11 cellular contexts compared by ENCODE assay signal in the genomic region with DNA sequence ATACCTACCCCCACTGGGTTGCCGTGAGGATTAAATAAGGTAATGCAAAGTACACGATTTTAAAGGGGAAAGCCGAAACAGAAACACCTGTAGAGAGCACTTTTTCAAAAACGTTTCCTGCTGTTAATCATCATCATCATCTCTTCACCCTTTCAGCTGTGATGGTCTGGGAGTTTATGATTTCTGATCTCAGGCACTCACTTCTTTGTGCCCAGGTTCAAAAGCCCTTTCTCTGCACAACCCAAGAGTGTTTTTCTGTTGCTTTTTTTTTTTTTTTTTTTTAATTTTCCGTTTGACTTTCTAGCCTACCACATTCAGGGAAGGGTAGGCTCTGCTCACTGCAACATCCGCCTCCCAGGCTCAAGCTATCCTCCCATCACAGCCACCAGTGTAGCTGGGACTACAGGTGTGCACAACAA. TPM values are rescaled to one million over a fixed set of nuclear protein-coding genes. Genes with fewer than 3 reads are reported as not detected.
A peak's percentile ranks its signal among the peaks of the same experiment; 100 is the strongest.
DNase-seq lines count a peak whose midpoint lies in the region; ATAC-seq, FAIRE-seq and TF ChIP-seq lines count a peak whose summit lies in the region.
"Had no signal": no experiment of that assay in that cellular context is flagged by ENCODE, and none has a peak within 500 bp of the region (broad histone marks: within the 10 kb centered on the region; RNA-seq: fewer than 3 reads in every experiment).

No MANE protein-coding gene starts in this region.

- H2BK12ac ChIP-seq in H1 (ENCODE audit: low read depth, low read length) = peak overlapping the region; percentile 79; the same call in 1 of the 2 replicates

- H4K20me1 ChIP-seq in PC-3 (ENCODE audit: low read length) = no peaks in the 10 kb centered on the region
- H4K20me1 ChIP-seq in H1 (replicated peaks in 1 of 2; ENCODE audit: control insufficient read depth in 1 of 2, insufficient read depth in 2 of 2, low read length in 2 of 2) = no peaks in the 10 kb centered on the region

- 63% methylated on average over 6 of the region's 6 CpGs; no CpG with 5 or more reads in 1 of the 2 experiments for WGBS in H1 (ENCODE audit: extremely low coverage in 1 of 2, insufficient coverage in 1 of 2, insufficient read length in 1 of 2, insufficient replicate concordance in 2 of 2, low coverage in 1 of 2, low lambda C conversion rate in 2 of 2, missing lambda C conversion rate in 1 of 2), 2 experiments
- 25 to 32% (median 29%) methylated on average over 6 of the region's 6 CpGs for WGBS in spleen, 5 donors

- H2BK20ac ChIP-seq in H1 (ENCODE audit: low read length) = no peak overlapping the region

- no peak for ATAC-seq in PC-3

- no peak overlapping the region for H3K4ac ChIP-seq in H1 (replicated peaks; ENCODE audit: insufficient read length, low read depth, low read length)

- peak overlapping the region; percentile 28; the same call in 1 of the 2 replicates for H2BK5ac ChIP-seq in H1 (ENCODE audit: low read depth, low read length)

- TF ChIP-seq CTCF in PC-3 (conservative IDR thresholded peaks at IDR 0.05; ENCODE audit: low read depth, low read length) (no peak), H1 (IDR thresholded peaks at IDR 0.05; ENCODE audit: control extremely low read depth in 1 of 3, insufficient read depth in 1 of 3, low read depth in 1 of 3, low read length in 3 of 3) (no peak), spleen (IDR thresholded peaks at IDR 0.05 in 8 of 11, conservative IDR thresholded peaks at IDR 0.05 in 3 of 11) (no peak)

- peak; percentile 41 for DNase-seq in activated CD4-positive, alpha-beta T cell treated with anti-CD3 and anti-CD28 coated beads for 48 hours
- DNase-seq in activated CD4-positive, alpha-beta T cell treated with anti-CD3 and anti-CD28 coated beads for 4 hours = no peak
- DNase-seq in PC-3 (no peak), H1 (ENCODE audit: low read depth in 1 of 2, low spot score in 2 of 2) (no peak), spleen (no peak), NCI-H345 (lab: John Stamatoyannopoulos, UW) (no peak), COLO829 (ENCODE audit: low spot score) (no peak), MG63 (no peak)
- DNase-seq: activated gamma-delta T cell, foreskin keratinocyte had no signal

- H3K9me2 ChIP-seq in PC-3 (replicated peaks; ENCODE audit: low read length) = no peaks in the 10 kb centered on the region

- no peak for TF ChIP-seq RAD21 in H1 (IDR thresholded peaks at IDR 0.05 in 1 of 2, conservative IDR thresholded peaks at IDR 0.05 in 1 of 2; ENCODE audit: low read depth in 2 of 2, low read length in 2 of 2)

- no peak overlapping the region for H3K18ac ChIP-seq in H1 (ENCODE audit: extremely low read depth, low read length)

- no peak overlapping the region for H2AK5ac ChIP-seq in H1 (ENCODE audit: low read depth, low read length)

- peak overlapping the region; percentile 67 for H3K4me3 ChIP-seq in PC-3 (ENCODE audit: low read length)
- H3K4me3 ChIP-seq in H1 (ENCODE audit: extremely low read depth in 1 of 4, insufficient read depth in 2 of 4, low read depth in 3 of 4, low read length in 4 of 4) = peak overlapping the region in 1 of 4 experiments; percentile 60; a peak in 2 of 8 replicates
- peak overlapping the region in 3 of 8 donors; percentile 73 to 98 (median 97) for H3K4me3 ChIP-seq in spleen
- no peak overlapping the region for H3K4me3 ChIP-seq in MG63

- H3F3A ChIP-seq in PC-3 (ENCODE audit: low read length, unreplicated experiment) = no peaks in the 10 kb centered on the region

- H3K9me3 ChIP-seq in PC-3 (ENCODE audit: low read length) (no peaks in the 10 kb centered on the region), H1 (ENCODE audit: insufficient read depth in 2 of 2, low read depth in 1 of 2, low read length in 1 of 2) (no peaks in the 10 kb centered on the region), spleen (no peaks in the 10 kb centered on the region), MG63 (no peaks in the 10 kb centered on the region)

- H3K4me2 ChIP-seq in PC-3 (ENCODE audit: low read length) (peak overlapping the region; percentile 94), H1 (ENCODE audit: insufficient read depth in 1 of 2, low read depth in 2 of 2, low read length in 2 of 2) (peak overlapping the region; percentile 56 to 82)

- TF ChIP-seq POLR2A in H1 (IDR thresholded peaks at IDR 0.05; ENCODE audit: control extremely low read depth in 1 of 2, low read depth in 2 of 2, low read length in 2 of 2) = no peak; a peak in 1 of 3 replicates
- TF ChIP-seq POLR2A in spleen (IDR thresholded peaks at IDR 0.05) = no peak

- H3K27ac ChIP-seq in PC-3 (ENCODE audit: low read length) (0 out of 2 replicates have a peak overlapping the region, but pooled peaks have one; percentile 22), H1 (ENCODE audit: low read depth, low read length) (no peak overlapping the region), spleen (peak overlapping the region in 7 of 8 donors; percentile 75 to 92 (median 85))
- H3K27ac ChIP-seq: foreskin keratinocyte had no signal

- H4K5ac ChIP-seq in H1 (ENCODE audit: insufficient read length, low read depth, low read length) = no peak overlapping the region

- H3K27me3 ChIP-seq in PC-3 (ENCODE audit: low read length) = no peaks in the 10 kb centered on the region
- H3K27me3 ChIP-seq in H1 (replicated peaks in 1 of 4; ENCODE audit: control insufficient read depth in 3 of 4, extremely low read depth in 1 of 4, insufficient read depth in 3 of 4, low read length in 3 of 4) = no peaks in the 10 kb centered on the region
- H3K27me3 ChIP-seq in spleen (replicated peaks in 1 of 7) = no peaks in the 10 kb centered on the region
- H3K27me3 ChIP-seq in MG63 = no peaks in the 10 kb centered on the region
- H3K27me3 ChIP-seq: foreskin keratinocyte had no signal

- intact Hi-C loops in PC-3 (cut with micrococcal nuclease) = loop anchor here (2.0 kb wide), 1 partner anchor 29 kb away; no protein-coding TSS in a partner anchor
- intact Hi-C loops in spleen (cut with DNase I; ENCODE audit: low total_unique reads) = no loop called here

- H3K36me3 ChIP-seq in PC-3 (ENCODE audit: low read depth, low read length) (no peaks in the 10 kb centered on the region), H1 (ENCODE audit: control insufficient read depth in 2 of 4, insufficient read depth in 4 of 4, low read length in 3 of 4) (no peaks in the 10 kb centered on the region), spleen (no peaks in the 10 kb centered on the region), MG63 (no peaks in the 10 kb centered on the region)

- TF ChIP-seq EP300 in H1 (IDR thresholded peaks at IDR 0.05; ENCODE audit: borderline replicate concordance in 1 of 2, low read depth in 2 of 2, low read length in 2 of 2) = no peak

- POLR2A ChIA-PET in PC-3 (lab: Charles Lee; ENCODE audit: unreplicated experiment) = no interaction called here
- POLR2A ChIA-PET in H1 (lab: Charles Lee; ENCODE audit: partially characterized antibody) = interaction anchor here (0.6 to 4.6 kb wide), 10 partner anchors 10 to 134 kb away, joined by 3 to 29 read pairs (median 4); partner anchors contain the start of genes CD52 and LIN28A

- no peak overlapping the region for H4K91ac ChIP-seq in H1 (replicated peaks; ENCODE audit: insufficient read length, low read length)

- no TSS peak for BruUV-seq in PC-3 (replicated peaks; lab: Mats Ljungman, UMichigan)

- H4K8ac ChIP-seq in H1 (ENCODE audit: extremely low read depth, insufficient read depth, low read length) = no peak overlapping the region

- no peaks in the 10 kb centered on the region for H3K79me1 ChIP-seq in H1 (ENCODE audit: low read depth, low read length)

- no peak overlapping the region for H2BK120ac ChIP-seq in H1 (replicated peaks; ENCODE audit: low read depth, low read length)

- H3K56ac ChIP-seq in H1 (replicated peaks; ENCODE audit: insufficient read length, low read depth, low read length) = no peak overlapping the region

- no peak overlapping the region for H3K23ac ChIP-seq in H1 (ENCODE audit: insufficient read length)

- peaks cover 27% of the 10 kb centered on the region for H3K79me2 ChIP-seq in PC-3 (ENCODE audit: low read length)
- no peaks in the 10 kb centered on the region for H3K79me2 ChIP-seq in H1 (ENCODE audit: control insufficient read depth in 1 of 2, insufficient read depth in 2 of 2, low read length in 2 of 2)

- CTCF ChIA-PET in PC-3 (lab: Charles Lee) = interaction anchor here (0.6 kb wide), 1 partner anchor 97 kb away, joined by 4 read pairs; no protein-coding TSS in a partner anchor
- CTCF ChIA-PET in H1 (lab: Charles Lee; ENCODE audit: partially characterized antibody) = interaction anchor here (0.6 to 57.0 kb wide), 5 partner anchors 9 to 91 kb away, joined by 3 to 1530 read pairs (median 21); partner anchors contain the start of genes CD52, SH3BGRL3 and UBXN11

- no peak overlapping the region for H3K14ac ChIP-seq in H1 (ENCODE audit: insufficient read length)

- H3K23me2 ChIP-seq in H1 (ENCODE audit: low read depth, low read length) = peaks cover 9% of the 10 kb centered on the region

- H3K4me1 ChIP-seq in PC-3 (ENCODE audit: insufficient read depth, low read length) (peaks cover 31% of the 10 kb centered on the region), H1 (replicated peaks in 1 of 4; ENCODE audit: control insufficient read depth in 3 of 4, insufficient read depth in 4 of 4, low read length in 3 of 4) (peaks cover 0 to 5% (median 2%) of the 10 kb centered on the region in 4 experiments; a peak in 3 of 7 replicates), spleen (peaks cover 7 to 57% (median 30%) of the 10 kb centered on the region in 6 donors)

- H2BK15ac ChIP-seq in H1 (ENCODE audit: low read length) = 0 out of 2 replicates have a peak overlapping the region, but pooled peaks have one; percentile 61

- peak overlapping the region; percentile 97 for H2AFZ ChIP-seq in PC-3 (ENCODE audit: low read length)
- 0 out of 2 replicates have a peak overlapping the region, but pooled peaks have one; percentile 9 for H2AFZ ChIP-seq in H1 (ENCODE audit: low read length)

- FAIRE-seq in H1 (lab: Jason Lieb, UNC) = no peak

- peak overlapping the region; percentile 85 for H3K9ac ChIP-seq in PC-3 (ENCODE audit: low read length)
- H3K9ac ChIP-seq in H1 (replicated peaks in 1 of 4; ENCODE audit: extremely low read depth in 1 of 4, low read depth in 3 of 4, low read length in 3 of 4) = peak overlapping the region in 1 of 4 experiments; percentile 61; a peak in 3 of 7 replicates

RNA-seq across cellular contexts. Expression of gene UBXN11, which starts 0.9 kb away (rescaled TPM):
- total RNA-seq in PC-3 (2014; rRNA removed) (19.4 and 24.6 TPM in 2 replicates), spleen (10 to 100 TPM; 25.1 to 67.1 (median 48.0) TPM)
- 6.1 and 6.3 TPM in 2 replicates for total RNA-seq in H1 (2021; fragmentation: NEBNext Ultra II Directional; extraction: Animal tissue kit (Norgen Biotek cat#: 25700))
- polyA plus RNA-seq in H1 (2011; rRNA removed) (10.4 and 14.8 TPM in 2 replicates), spleen (10 to 100 TPM; 26.6 to 67.8 (median 66.1) TPM)
- polyA plus RNA-seq in H1 (2011; cell fraction: cytosol; rRNA removed) = 15.3 TPM
- polyA plus RNA-seq in H1 (2011; cell fraction: nucleus; rRNA removed) = 42.2 TPM
- 9.8 to 12.4 TPM (median 11.7 TPM) in 4 replicates for polyA plus RNA-seq in H1 (2012, experiment 1 of 2)
- 10.1 TPM for polyA plus RNA-seq in H1 (2012, experiment 2 of 2)
- 6.9 TPM for polyA plus RNA-seq in H1 (2013, experiment 1 of 2)
- polyA plus RNA-seq in H1 (2013, experiment 2 of 2) = 6.1 TPM
- polyA minus RNA-seq in H1 (2011; rRNA and poly(A)+ RNA removed) = 7.2 and 7.3 TPM in 2 replicates
- polyA minus RNA-seq in H1 (2011; cell fraction: cytosol; rRNA and poly(A)+ RNA removed) = 4.2 TPM
- polyA minus RNA-seq in H1 (2011; cell fraction: nucleus; rRNA and poly(A)+ RNA removed) = 14.1 TPM
- 3.9 and 6.1 TPM in 2 replicates for total RNA-seq in MG63 (2014; rRNA removed; shearing (Covaris generic); ENCODE audit: low replicate concordance)

RNA-seq across cellular contexts. Expression of gene CD52, which starts 10.4 kb away (rescaled TPM):
- total RNA-seq in PC-3 (2014; rRNA removed) = not detected in 2 replicates
- 2.4 TPM in 1 of 2 replicates, not detected in the other for total RNA-seq in H1 (2021; fragmentation: NEBNext Ultra II Directional; extraction: Animal tissue kit (Norgen Biotek cat#: 25700))
- 2.7 and 3.1 TPM in 2 replicates for polyA plus RNA-seq in H1 (2011; rRNA removed)
- 3.6 TPM for polyA plus RNA-seq in H1 (2011; cell fraction: cytosol; rRNA removed)
- polyA plus RNA-seq in H1 (2011; cell fraction: nucleus; rRNA removed) = 2.0 TPM
- 1.9 to 5.6 TPM (median 3.4 TPM) in 4 replicates for polyA plus RNA-seq in H1 (2012, experiment 1 of 2)
- 11.0 TPM for polyA plus RNA-seq in H1 (2012, experiment 2 of 2)
- 9.0 TPM for polyA plus RNA-seq in H1 (2013, experiment 1 of 2)
- 8.5 TPM for polyA plus RNA-seq in H1 (2013, experiment 2 of 2)
- 0.59 and 2.0 TPM in 2 replicates for polyA minus RNA-seq in H1 (2011; rRNA and poly(A)+ RNA removed)
- polyA minus RNA-seq in H1 (2011; cell fraction: cytosol; rRNA and poly(A)+ RNA removed) = not detected
- polyA minus RNA-seq in H1 (2011; cell fraction: nucleus; rRNA and poly(A)+ RNA removed) = not detected
- 100 to 1,000 TPM; 206 to 422 (median 301) TPM for total RNA-seq in spleen
- polyA plus RNA-seq in spleen = 1,000 to 10,000 TPM; 2,248 to 3,726 (median 2,540) TPM
- not detected in 2 replicates for total RNA-seq in MG63 (2014; rRNA removed; shearing (Covaris generic); ENCODE audit: low replicate concordance)
- total RNA-seq: skeletal muscle tissue had no signal

RNA-seq across cellular contexts. Expression of gene SH3BGRL3, which starts 27.5 kb away (rescaled TPM):
- 181 and 193 TPM in 2 replicates for total RNA-seq in PC-3 (2014; rRNA removed)
- 77.8 and 84.4 TPM in 2 replicates for total RNA-seq in H1 (2021; fragmentation: NEBNext Ultra II Directional; extraction: Animal tissue kit (Norgen Biotek cat#: 25700))
- polyA plus RNA-seq in H1 (2011; rRNA removed) = 107 and 120 TPM in 2 replicates
- polyA plus RNA-seq in H1 (2011; cell fraction: cytosol; rRNA removed) = 40.4 TPM
- polyA plus RNA-seq in H1 (2011; cell fraction: nucleus; rRNA removed) = 52.7 TPM
- polyA plus RNA-seq in H1 (2012, experiment 1 of 2) = 105 to 143 TPM (median 123 TPM) in 4 replicates
- polyA plus RNA-seq in H1 (2012, experiment 2 of 2) = 118 TPM
- polyA plus RNA-seq in H1 (2013, experiment 1 of 2) = 78.7 TPM
- 82.7 TPM for polyA plus RNA-seq in H1 (2013, experiment 2 of 2)
- polyA minus RNA-seq in H1 (2011; rRNA and poly(A)+ RNA removed) = 49.1 and 61.0 TPM in 2 replicates
- 55.9 TPM for polyA minus RNA-seq in H1 (2011; cell fraction: cytosol; rRNA and poly(A)+ RNA removed)
- polyA minus RNA-seq in H1 (2011; cell fraction: nucleus; rRNA and poly(A)+ RNA removed) = 46.7 TPM
- total RNA-seq in spleen = 100 to 1,000 TPM; 139 to 261 (median 233) TPM
- polyA plus RNA-seq in spleen = 100 to 1,000 TPM; 249 to 319 (median 286) TPM
- total RNA-seq in MG63 (2014; rRNA removed; shearing (Covaris generic); ENCODE audit: low replicate concordance) = 20.2 and 22.3 TPM in 2 replicates

RNA-seq across cellular contexts. Expression of gene CRYBG2, which starts 46.6 kb away (rescaled TPM):
- 15.3 and 16.1 TPM in 2 replicates for total RNA-seq in PC-3 (2014; rRNA removed)
- total RNA-seq in H1 (2021; fragmentation: NEBNext Ultra II Directional; extraction: Animal tissue kit (Norgen Biotek cat#: 25700)) = 17.0 and 22.2 TPM in 2 replicates
- 14.2 and 22.1 TPM in 2 replicates for polyA plus RNA-seq in H1 (2011; rRNA removed)
- 16.1 TPM for polyA plus RNA-seq in H1 (2011; cell fraction: cytosol; rRNA removed)
- 35.5 TPM for polyA plus RNA-seq in H1 (2011; cell fraction: nucleus; rRNA removed)
- 11.8 to 18.8 TPM (median 17.2 TPM) in 4 replicates for polyA plus RNA-seq in H1 (2012, experiment 1 of 2)
- polyA plus RNA-seq in H1 (2012, experiment 2 of 2) = 11.2 TPM
- 7.4 TPM for polyA plus RNA-seq in H1 (2013, experiment 1 of 2)
- 7.6 TPM for polyA plus RNA-seq in H1 (2013, experiment 2 of 2)
- polyA minus RNA-seq in H1 (2011; rRNA and poly(A)+ RNA removed) = 6.0 and 7.1 TPM in 2 replicates
- 11.9 TPM for polyA minus RNA-seq in H1 (2011; cell fraction: cytosol; rRNA and poly(A)+ RNA removed)
- 11.7 TPM for polyA minus RNA-seq in H1 (2011; cell fraction: nucleus; rRNA and poly(A)+ RNA removed)
- total RNA-seq in spleen = 1 to 10 TPM in 1 of 7 donors, under 1 TPM in 1, not detected in 5; 0.87 to 1.1 TPM
- polyA plus RNA-seq in spleen = 1 to 10 TPM; 1.2 to 3.4 (median 1.5) TPM
- not detected in 2 replicates for total RNA-seq in MG63 (2014; rRNA removed; shearing (Covaris generic); ENCODE audit: low replicate concordance)
- total RNA-seq: skeletal muscle tissue had no signal

Comparison
In these comparisons a context has a peak if more than half of its experiments do, and no peak if none do; other contexts are left out.
1. RNA of gene CD52, which starts 10.4 kb away (total RNA-seq): 206 to 422 TPM in spleen; 2.4 TPM in H1, not detected in PC-3 and not detected in MG63; every median in the first group is over 10 times any median in the second.